In genomic region chr9:20237686-20238085, GRCh38 we compare ENCODE assay signal across 25 cellular contexts.
"Had no signal": no experiment of that assay in that cellular context is flagged by ENCODE, and none has a peak within 500 bp of the region (broad histone marks: within the 10 kb centered on the region; RNA-seq: fewer than 3 reads in every experiment).

No MANE protein-coding gene starts in this region.

- H3K79me2 ChIP-seq: parathyroid adenoma had no signal

- H3K4me3 ChIP-seq: left lung, lower lobe of right lung, neural progenitor cell, right atrium auricular region, right lobe of liver, smooth muscle cell, tibial nerve, uterus had no signal

- H2AFZ ChIP-seq: neural progenitor cell, parathyroid adenoma had no signal

- H3K9me3 ChIP-seq: lower lobe of right lung, neutrophil, right atrium auricular region, right lobe of liver, uterus had no signal

- FAIRE-seq: kidney had no signal

- H3K27me3 ChIP-seq: left lung, neural progenitor cell, neutrophil, right atrium auricular region, right lobe of liver, tibial nerve, uterus had no signal

- H3K36me3 ChIP-seq: left lung, lower lobe of right lung, neural progenitor cell, neutrophil, right atrium auricular region, right lobe of liver, tibial nerve, uterus had no signal

- H3K27ac ChIP-seq: left lung, lower lobe of right lung, neural progenitor cell, neutrophil, parathyroid adenoma, right atrium auricular region, right lobe of liver, tibial nerve, uterus had no signal

- H3K4me1 ChIP-seq: left lung, lower lobe of right lung, neural progenitor cell, parathyroid adenoma, right atrium auricular region, right lobe of liver, tibial nerve, uterus had no signal

- DNase-seq: kidney; left colon; left lung; lower lobe of right lung; mesendoderm; naive B cell; natural killer cell; nephron progenitor cell; occipital lobe; right lobe of liver; stimulated activated CD4-positive, alpha-beta T cell treated with anti-CD3 and anti-CD28 coated beads, Interleukin-1b, Interleukin-23, amount 100 ng/mL, for 48 hours; stimulated activated CD4-positive, alpha-beta T cell treated with anti-CD3 and anti-CD28 coated beads, Interleukin-2, amount 100 ng/mL, for 48 hours; stimulated activated CD4-positive, alpha-beta T cell treated with anti-CD3 and anti-CD28 coated beads, Interleukin-4, amount 100 ng/mL, for 4 hours; stimulated activated CD8-positive, alpha-beta memory T cell treated with anti-CD3 and anti-CD28 coated beads, Interleukin-4, amount 100 ng/mL, for 48 hours; stimulated activated naive CD4-positive, alpha-beta T cell treated with Interleukin-2 at 50 U/mL for 16 hours; stimulated activated naive CD8-positive, alpha-beta T cell treated with anti-CD3 and anti-CD28 coated beads, Interleukin-15, amount 100 ng/mL, for 72 hours; substantia nigra; uterus had no signal

- ATAC-seq: left colon; left lung; natural killer cell; right lobe of liver; stimulated activated memory B cell treated with anti-CD40 and anti-IgM and Interleukin-4, amounts not matched to agents 10 μg/mL and 1 μg/mL and 100 μg/mL, for 72 hours; stimulated activated naive CD8-positive, alpha-beta T cell treated with anti-CD3 and anti-CD28 coated beads, Interleukin-15, amount 100 ng/mL, for 72 hours had no signal

- H3K4me2 ChIP-seq: neural progenitor cell, smooth muscle cell had no signal

- H3K9ac ChIP-seq: neural progenitor cell, parathyroid adenoma had no signal
